Comparison of ENCODE assay signal across 14 cellular contexts in genomic region chr14:100965296-100965695, GRCh38.
DNase-seq lines count a peak whose midpoint lies in the region; ATAC-seq lines count a peak whose summit lies in the region.
"Had no signal": no experiment of that assay in that cellular context is flagged by ENCODE, and none has a peak within 500 bp of the region (broad histone marks: within the 10 kb centered on the region; RNA-seq: fewer than 3 reads in every experiment).

No MANE protein-coding gene starts in this region.

- no peaks in the 10 kb centered on the region for H3K4me1 Mint-ChIP-seq in stimulated activated naive CD8-positive, alpha-beta T cell treated with anti-CD3 and anti-CD28 coated beads, Interleukin-15, amount 100 ng/mL, for 72 hours
- H3K4me1 Mint-ChIP-seq: B cell, GM23338 had no signal

- H3K9me3 Mint-ChIP-seq in stimulated activated naive CD8-positive, alpha-beta T cell treated with anti-CD3 and anti-CD28 coated beads, Interleukin-15, amount 100 ng/mL, for 72 hours: no peaks in the 10 kb centered on the region
- H3K9me3 Mint-ChIP-seq: CD8-positive, alpha-beta T cell had no signal

- DNase-seq in ELR (ENCODE audit: low read depth) (peak; percentile 38), M059J (ENCODE audit: low read depth) (peak; percentile 44), astrocyte of the hippocampus (ENCODE audit: low read depth, low spot score) (peak; percentile 26), myocyte (ENCODE audit: low read depth) (peak; percentile 5)
- no peak for DNase-seq in stimulated activated naive CD8-positive, alpha-beta T cell treated with anti-CD3 and anti-CD28 coated beads, Interleukin-15, amount 100 ng/mL, for 72 hours
- DNase-seq: Calu3; CD8-positive, alpha-beta T cell; DMS79 treated with DMSO at 0.1 percent for 48 hours; GDM1; HCEC 1CT had no signal

- ATAC-seq in HG02623 (IDR thresholded peaks at IDR 0.05; ENCODE audit: unreplicated experiment): no peak
- ATAC-seq in HG03469 (IDR thresholded peaks at IDR 0.05; ENCODE audit: unreplicated experiment): no peak
- no peak for ATAC-seq in stimulated activated naive CD8-positive, alpha-beta T cell treated with anti-CD3 and anti-CD28 coated beads, Interleukin-15, amount 100 ng/mL, for 72 hours
- ATAC-seq: CD8-positive, alpha-beta T cell; GM23338 had no signal

- no peak overlapping the region for H3K27ac Mint-ChIP-seq in stimulated activated naive CD8-positive, alpha-beta T cell treated with anti-CD3 and anti-CD28 coated beads, Interleukin-15, amount 100 ng/mL, for 72 hours
- H3K27ac Mint-ChIP-seq: B cell; CD8-positive, alpha-beta T cell; GM23338 had no signal

- no peak overlapping the region for H3K4me3 Mint-ChIP-seq in stimulated activated naive CD8-positive, alpha-beta T cell treated with anti-CD3 and anti-CD28 coated beads, Interleukin-15, amount 100 ng/mL, for 72 hours
- H3K4me3 Mint-ChIP-seq: B cell; CD8-positive, alpha-beta T cell; GM23338 had no signal

- peaks cover 4% of the 10 kb centered on the region for H3K27me3 Mint-ChIP-seq in stimulated activated naive CD8-positive, alpha-beta T cell treated with anti-CD3 and anti-CD28 coated beads, Interleukin-15, amount 100 ng/mL, for 72 hours
- H3K27me3 Mint-ChIP-seq: B cell had no signal

Comparison
In these comparisons a context has a peak if more than half of its experiments do, and no peak if none do; other contexts are left out.
1. DNase-seq: peak in ELR (single experiment), M059J (single experiment), astrocyte of the hippocampus (single experiment) and myocyte (single experiment); none in stimulated activated naive CD8-positive, alpha-beta T cell treated with anti-CD3 and anti-CD28 coated beads, Interleukin-15, amount 100 ng/mL, for 72 hours (0 of 2).